ENCODE assay signal across 1 cellular context in the genomic region with DNA sequence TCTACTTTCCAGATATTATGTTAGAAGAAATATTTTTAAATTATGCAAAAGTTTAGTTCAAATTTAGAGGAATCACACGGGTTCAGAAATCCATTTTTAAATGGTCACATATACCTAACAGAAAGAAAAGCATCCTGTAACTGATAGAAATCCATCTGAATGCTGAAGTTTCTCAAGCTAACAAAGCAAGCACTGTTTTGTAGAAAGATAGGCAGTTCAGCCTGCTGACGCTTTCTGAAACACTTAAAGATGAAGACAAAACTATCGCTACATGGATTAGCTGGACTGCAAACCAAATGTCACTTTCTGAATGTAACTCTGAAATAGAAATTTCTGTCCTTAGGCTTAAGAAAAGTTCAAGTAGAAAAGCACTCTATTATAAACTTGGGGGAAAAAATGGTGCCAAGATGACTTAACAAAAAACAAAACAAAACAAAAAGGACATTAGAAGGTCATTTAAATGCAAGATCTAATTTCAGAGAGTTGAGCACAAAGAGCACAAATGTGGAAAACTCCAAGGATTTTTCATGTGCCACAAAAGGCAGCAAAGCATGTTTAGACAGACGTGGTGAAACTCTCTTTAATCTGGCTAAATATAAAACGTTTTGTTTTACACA.
A peak's percentile ranks its signal among the peaks of the same experiment; 100 is the strongest.
TF ChIP-seq lines count a peak whose summit lies in the region.

No MANE protein-coding gene starts in this region.

TF ChIP-seq in HepG2, 621 proteins besides CTCF, POLR2A, EP300 and RAD21 (continued from another document):
- TF ChIP-seq ZNF337 (CRISPR knock-in tag; IDR thresholded peaks at IDR 0.05; ENCODE audit: borderline replicate concordance, low read depth) (no peak), SMYD3 (CRISPR knock-in tag; IDR thresholded peaks at IDR 0.05) (0 out of 2 replicates have a peak, but pooled peaks have one; percentile 16)
